In genomic region chr9:14321517-14322125, GRCh38 we compare ENCODE assay signal across 8 cellular contexts. TPM values are rescaled to one million over a fixed set of nuclear protein-coding genes. Genes with fewer than 3 reads are reported as not detected.
A peak's percentile ranks its signal among the peaks of the same experiment; 100 is the strongest.
DNase-seq lines count a peak whose midpoint lies in the region; ATAC-seq and TF ChIP-seq lines count a peak whose summit lies in the region.

No MANE protein-coding gene starts in this region.

- CTCF ChIA-PET in activated CD8-positive, alpha-beta T cell treated with anti-CD3 and anti-CD28 coated beads, Interleukin-2, amount 10 ng/mL, durations not matched to agents 7 days and 5 days (lab: Charles Lee): no interaction called here

- POLR2A ChIA-PET in activated CD8-positive, alpha-beta T cell treated with anti-CD3 and anti-CD28 coated beads, Interleukin-2, amount 10 ng/mL, durations not matched to agents 7 days and 5 days (lab: Charles Lee): no interaction called here

- H3K27me3 Mint-ChIP-seq in activated T-cell treated with anti-CD3 and anti-CD28 coated beads, Interleukin-2, amount 50 U/mL, for 4 hours (ENCODE audit: low read depth): peaks cover 38% of the 10 kb centered on the region
- peaks cover 60% of the 10 kb centered on the region for H3K27me3 Mint-ChIP-seq in activated CD8-positive, alpha-beta T cell treated with anti-CD3 and anti-CD28 coated beads, Interleukin-2, amount 10 ng/mL, durations not matched to agents 7 days and 5 days (ENCODE audit: low read depth)
- peaks cover 12 to 22% (median 14%) of the 10 kb centered on the region in 3 donors for H3K27me3 Mint-ChIP-seq in immature natural killer cell (ENCODE audit: low read depth in 3 of 3)

- peaks cover 23% of the 10 kb centered on the region for H3K4me1 Mint-ChIP-seq in activated T-cell treated with anti-CD3 and anti-CD28 coated beads, Interleukin-2, amount 50 U/mL, for 4 hours (ENCODE audit: low read depth)
- peaks cover 20% of the 10 kb centered on the region for H3K4me1 Mint-ChIP-seq in activated CD8-positive, alpha-beta T cell treated with anti-CD3 and anti-CD28 coated beads, Interleukin-2, amount 10 ng/mL, durations not matched to agents 7 days and 5 days (ENCODE audit: low read depth)
- peaks cover 20 to 35% of the 10 kb centered on the region in 2 donors for H3K4me1 Mint-ChIP-seq in immature natural killer cell

- H3K36me3 Mint-ChIP-seq in activated T-cell treated with anti-CD3 and anti-CD28 coated beads, Interleukin-2, amount 50 U/mL, for 4 hours (ENCODE audit: insufficient read depth): no peaks in the 10 kb centered on the region
- no peaks in the 10 kb centered on the region for H3K36me3 Mint-ChIP-seq in activated CD8-positive, alpha-beta T cell treated with anti-CD3 and anti-CD28 coated beads, Interleukin-2, amount 10 ng/mL, durations not matched to agents 7 days and 5 days (ENCODE audit: low read depth)
- peaks cover 0 to 4% (median 0%) of the 10 kb centered on the region in 3 donors for H3K36me3 Mint-ChIP-seq in immature natural killer cell

- H3K4me3 Mint-ChIP-seq in activated T-cell treated with anti-CD3 and anti-CD28 coated beads, Interleukin-2, amount 50 U/mL, for 4 hours: peak overlapping the region; percentile 81
- peak overlapping the region; percentile 82 for H3K4me3 Mint-ChIP-seq in activated CD8-positive, alpha-beta T cell treated with anti-CD3 and anti-CD28 coated beads, Interleukin-2, amount 10 ng/mL, durations not matched to agents 7 days and 5 days
- H3K4me3 Mint-ChIP-seq in immature natural killer cell: peak overlapping the region; percentile 83 to 93 (median 90)

- 6% methylated on average over 9 of the region's 9 CpGs for WGBS in testis, 2 donors

- no peaks in the 10 kb centered on the region for H3K36me3 ChIP-seq in testis (ENCODE audit: low read depth, missing control alignments)

- peak overlapping the region; percentile 70 to 76 for H3K4me3 ChIP-seq in testis

- H3K27me3 ChIP-seq in testis: no peaks in the 10 kb centered on the region

- no peak for ATAC-seq in activated T-cell treated with anti-CD3 and anti-CD28 coated beads, Interleukin-2, amount 50 U/mL, for 4 hours
- no peak for ATAC-seq in activated CD8-positive, alpha-beta T cell treated with anti-CD3 and anti-CD28 coated beads, Interleukin-2, amount 10 ng/mL, durations not matched to agents 7 days and 5 days

- H3K27ac ChIP-seq in testis: peak overlapping the region; percentile 79 to 96

- no peak for TF ChIP-seq POLR2A in testis (IDR thresholded peaks at IDR 0.05)

- H3K4me1 ChIP-seq in testis: peaks cover 15% of the 10 kb centered on the region

- H3K9me3 ChIP-seq in testis: no peaks in the 10 kb centered on the region

- TF ChIP-seq CTCF in testis (IDR thresholded peaks at IDR 0.05): no peak

- no peak for DNase-seq in activated T-cell treated with anti-CD3 and anti-CD28 coated beads, Interleukin-2, amount 50 U/mL, for 4 hours
- no peak for DNase-seq in activated T-cell treated with anti-CD3 and anti-CD28 coated beads, Interleukin-2, amount 50 U/mL, for 48 hours
- DNase-seq in activated CD8-positive, alpha-beta T cell treated with anti-CD3 and anti-CD28 coated beads, Interleukin-2, amount 10 ng/mL, durations not matched to agents 7 days and 5 days: no peak
- no peak for DNase-seq in immature natural killer cell
- DNase-seq in testis: no peak
- DNase-seq in activated CD4-positive, CD25-positive, alpha-beta regulatory T cell treated with anti-CD3 and anti-CD28 coated beads, Interleukin-2, amount 50 U/mL, for 72 hours: no peak
- DNase-seq in NCI-H2107 treated with DMSO at 0.1 percent for 48 hours (lab: John Stamatoyannopoulos, UW; ENCODE audit: unreplicated experiment): no peak
- no peak for DNase-seq in stimulated activated CD8-positive, alpha-beta memory T cell treated with anti-CD3 and anti-CD28 coated beads, Interleukin-4, amount 100 ng/mL, for 48 hours

- intact Hi-C loops in testis (cut with DNase I; ENCODE audit: low total_unique reads): no loop called here

- H3K27ac Mint-ChIP-seq in activated CD8-positive, alpha-beta T cell treated with anti-CD3 and anti-CD28 coated beads, Interleukin-2, amount 10 ng/mL, durations not matched to agents 7 days and 5 days: no peak overlapping the region
- peak overlapping the region in 3 of 6 donors; percentile 35 to 74 (median 72) for H3K27ac Mint-ChIP-seq in immature natural killer cell

- H3K9me3 Mint-ChIP-seq in activated T-cell treated with anti-CD3 and anti-CD28 coated beads, Interleukin-2, amount 50 U/mL, for 4 hours: no peaks in the 10 kb centered on the region
- H3K9me3 Mint-ChIP-seq in activated CD8-positive, alpha-beta T cell treated with anti-CD3 and anti-CD28 coated beads, Interleukin-2, amount 10 ng/mL, durations not matched to agents 7 days and 5 days (ENCODE audit: insufficient read depth): no peaks in the 10 kb centered on the region
- peaks cover 0 to 10% (median 0%) of the 10 kb centered on the region in 6 donors for H3K9me3 Mint-ChIP-seq in immature natural killer cell

RNA-seq across cellular contexts. Expression of gene NFIB, which starts 7.7 kb away (rescaled TPM):
- total RNA-seq in activated T-cell treated with anti-CD3 and anti-CD28 coated beads, Interleukin-2, amount 50 U/mL, for 4 hours: under 1 TPM; 0.20 to 0.42 (median 0.30) TPM
- not detected for total RNA-seq in activated CD8-positive, alpha-beta T cell treated with anti-CD3 and anti-CD28 coated beads, Interleukin-2, amount 10 ng/mL, durations not matched to agents 7 days and 5 days
- not detected for polyA plus RNA-seq in immature natural killer cell
- total RNA-seq in testis: 10 to 100 TPM; 23.1 to 34.7 TPM
- polyA plus RNA-seq in testis (ENCODE audit: insufficient read depth, low read depth, low replicate concordance): 8.4 TPM

Comparison
In these comparisons a context has a peak if more than half of its experiments do, and no peak if none do; other contexts are left out.
1. RNA of gene NFIB, which starts 7.7 kb away (total RNA-seq): 23.1 to 34.7 TPM in testis; 0.20 to 0.42 TPM in activated T-cell treated with anti-CD3 and anti-CD28 coated beads, Interleukin-2, amount 50 U/mL, for 4 hours and not detected in activated CD8-positive, alpha-beta T cell treated with anti-CD3 and anti-CD28 coated beads, Interleukin-2, amount 10 ng/mL, durations not matched to agents 7 days and 5 days; every median in the first group is over 10 times any median in the second.
2. Peak in every context shown above with its lines, with median percentiles within 50 percentile points of each other: H3K4me3 Mint-ChIP-seq.